Comparison of ENCODE assay signal across 1 cellular context in the genomic region with DNA sequence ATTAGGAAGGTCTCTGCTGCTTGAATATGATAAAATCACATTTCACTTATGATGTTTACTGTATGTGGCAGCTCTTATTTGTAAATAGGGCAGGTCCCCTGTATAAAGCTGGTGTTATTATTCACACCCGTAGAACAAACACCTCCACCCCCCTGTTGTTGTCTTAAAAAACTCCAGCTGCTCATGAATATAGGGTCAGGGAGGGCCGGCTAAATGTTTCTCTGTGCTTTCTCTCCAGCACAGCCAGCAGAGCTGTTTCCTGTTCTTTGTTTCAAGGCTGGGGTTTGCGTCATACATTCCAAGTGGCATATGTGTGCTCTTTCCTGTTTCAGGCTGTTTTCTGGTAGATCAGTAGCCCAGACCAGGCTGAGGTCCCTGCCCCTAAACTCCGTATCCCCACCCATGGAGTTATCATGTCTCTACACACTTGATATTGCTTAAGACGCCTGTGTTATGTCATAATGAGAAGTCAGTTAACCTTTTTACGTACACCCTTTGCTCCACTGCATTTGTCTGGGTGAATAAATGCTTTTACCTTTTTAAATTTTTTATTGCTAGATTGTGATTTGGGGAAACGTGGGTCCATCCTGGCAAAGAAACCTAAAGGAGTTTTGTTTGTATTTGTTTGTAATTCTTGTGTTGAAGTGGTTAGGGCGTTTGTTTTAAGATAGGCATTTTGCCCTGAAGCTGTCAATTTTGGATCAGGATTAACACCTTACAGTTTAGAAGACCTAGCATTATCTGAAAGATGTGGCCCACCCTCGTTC.
A peak's percentile ranks its signal among the peaks of the same experiment; 100 is the strongest.
TF ChIP-seq lines count a peak whose summit lies in the region.

No MANE protein-coding gene starts in this region.

TF ChIP-seq in K562, 482 proteins besides CTCF, POLR2A, EP300 and RAD21 (continued from another document and continues in another):
- TF ChIP-seq NCOA6 (IDR thresholded peaks at IDR 0.05) (0 out of 2 replicates have a peak, but pooled peaks have one; percentile 9), ELF2 (CRISPR knock-in tag; IDR thresholded peaks at IDR 0.05) (no peak), MBD2 (IDR thresholded peaks at IDR 0.05; ENCODE audit: borderline replicate concordance, low read depth) (peak; percentile 53; the same call in 1 of the 2 replicates), ZBTB7A (IDR thresholded peaks at IDR 0.05; ENCODE audit: borderline replicate concordance, control insufficient read depth, low read depth, low read length) (no peak), SMARCA5 (IDR thresholded peaks at IDR 0.05) (peak; percentile 20; the same call in 1 of the 2 replicates), ZNF121 (CRISPR knock-in tag; conservative IDR thresholded peaks at IDR 0.05) (no peak), SP1 (CRISPR knock-in tag; IDR thresholded peaks at IDR 0.05) (peak; percentile 85), ELF4 (CRISPR knock-in tag; IDR thresholded peaks at IDR 0.05) (0 out of 2 replicates have a peak, but pooled peaks have one; percentile 17), MEF2D (tag; conservative IDR thresholded peaks at IDR 0.05; ENCODE audit: low read depth) (no peak), HNRNPLL (IDR thresholded peaks at IDR 0.05; ENCODE audit: low read depth, low read length, poor library complexity, severe bottlenecking) (peak; percentile 25), JUNB (CRISPR knock-in tag; conservative IDR thresholded peaks at IDR 0.05) (no peak), FOXK2 (conservative IDR thresholded peaks at IDR 0.05 in 1 of 2, IDR thresholded peaks at IDR 0.05 in 1 of 2; ENCODE audit: low read depth in 2 of 2) (peak; percentile 84 to 89), MAZ (CRISPR knock-in tag; conservative IDR thresholded peaks at IDR 0.05 in 1 of 2, IDR thresholded peaks at IDR 0.05 in 1 of 2) (peak; percentile 62 to 66), SAFB2 (IDR thresholded peaks at IDR 0.05; ENCODE audit: borderline replicate concordance, low read depth, low read length, severe bottlenecking) (no peak), SIN3A (IDR thresholded peaks at IDR 0.05; ENCODE audit: borderline replicate concordance in 2 of 2, control insufficient read depth in 1 of 2, low read depth in 2 of 2, low read length in 2 of 2) (peak in 1 of 2 experiments; percentile 81; a peak in 1 of 4 replicates), TEAD4 (IDR thresholded peaks at IDR 0.05; ENCODE audit: low read length) (peak; percentile 94), TEAD4 (CRISPR knock-in tag; IDR thresholded peaks at IDR 0.05; ENCODE audit: borderline replicate concordance) (no peak), MTA1 (IDR thresholded peaks at IDR 0.05; ENCODE audit: borderline replicate concordance) (peak; percentile 41; the same call in 1 of the 2 replicates), SMARCB1 (IDR thresholded peaks at IDR 0.05; ENCODE audit: insufficient read length, low read depth) (peak; percentile 32), POLR2AphosphoS2 (IDR thresholded peaks at IDR 0.05; ENCODE audit: low read length) (peak; percentile 64; the same call in 1 of the 2 replicates), ZNF384 (IDR thresholded peaks at IDR 0.05; ENCODE audit: low read depth, low read length) (peak; percentile 38; the same call in 1 of the 2 replicates), ZNF316 (IDR thresholded peaks at IDR 0.05) (peak; percentile 16; the same call in 1 of the 2 replicates), DDX20 (tag; IDR thresholded peaks at IDR 0.05; ENCODE audit: low read depth) (peak; percentile 25; the same call in 1 of the 2 replicates), BRCA1 (IDR thresholded peaks at IDR 0.05) (no peak), BRCA1 (CRISPR knock-in tag; IDR thresholded peaks at IDR 0.05) (no peak), POLR2H (tag; IDR thresholded peaks at IDR 0.05; ENCODE audit: low read depth) (peak; percentile 65; the same call in 1 of the 2 replicates), KDM2B (CRISPR knock-in tag; IDR thresholded peaks at IDR 0.05) (no peak), ZNF274 (IDR thresholded peaks at IDR 0.05; ENCODE audit: borderline replicate concordance, low read depth, low read length) (no peak), CXXC5 (CRISPR knock-in tag; IDR thresholded peaks at IDR 0.05) (peak; percentile 82), ZNF143 (CRISPR knock-in tag; IDR thresholded peaks at IDR 0.05) (no peak), NBN (IDR thresholded peaks at IDR 0.05; ENCODE audit: low read depth) (peak; percentile 96), MYBL2 (IDR thresholded peaks at IDR 0.05; ENCODE audit: low read depth) (peak; percentile 43), MYBL2 (CRISPR knock-in tag; IDR thresholded peaks at IDR 0.05; ENCODE audit: borderline replicate concordance) (no peak), DACH1 (IDR thresholded peaks at IDR 0.05; ENCODE audit: partially characterized antibody) (peak; percentile 86), TCF3 (CRISPR knock-in tag; IDR thresholded peaks at IDR 0.05) (peak; percentile 91), NFIC (IDR thresholded peaks at IDR 0.05) (peak; percentile 78), CHD1 (IDR thresholded peaks at IDR 0.05; ENCODE audit: low read length) (no peak), ZNF239 (CRISPR knock-in tag; IDR thresholded peaks at IDR 0.05) (no peak), ETV1 (tag; conservative IDR thresholded peaks at IDR 0.05; ENCODE audit: low read depth) (peak; percentile 74), ARID1B (IDR thresholded peaks at IDR 0.05) (peak; percentile 95), JUN (IDR thresholded peaks at IDR 0.05; ENCODE audit: borderline replicate concordance, low read depth, low read length) (peak; percentile 82), JUN (CRISPR knock-in tag; IDR thresholded peaks at IDR 0.05; ENCODE audit: borderline replicate concordance) (0 out of 2 replicates have a peak, but pooled peaks have one; percentile 69), BDP1 (IDR thresholded peaks at IDR 0.05; ENCODE audit: insufficient read depth, insufficient read length) (no peak)
- TF ChIP-seq, protein P1, sequence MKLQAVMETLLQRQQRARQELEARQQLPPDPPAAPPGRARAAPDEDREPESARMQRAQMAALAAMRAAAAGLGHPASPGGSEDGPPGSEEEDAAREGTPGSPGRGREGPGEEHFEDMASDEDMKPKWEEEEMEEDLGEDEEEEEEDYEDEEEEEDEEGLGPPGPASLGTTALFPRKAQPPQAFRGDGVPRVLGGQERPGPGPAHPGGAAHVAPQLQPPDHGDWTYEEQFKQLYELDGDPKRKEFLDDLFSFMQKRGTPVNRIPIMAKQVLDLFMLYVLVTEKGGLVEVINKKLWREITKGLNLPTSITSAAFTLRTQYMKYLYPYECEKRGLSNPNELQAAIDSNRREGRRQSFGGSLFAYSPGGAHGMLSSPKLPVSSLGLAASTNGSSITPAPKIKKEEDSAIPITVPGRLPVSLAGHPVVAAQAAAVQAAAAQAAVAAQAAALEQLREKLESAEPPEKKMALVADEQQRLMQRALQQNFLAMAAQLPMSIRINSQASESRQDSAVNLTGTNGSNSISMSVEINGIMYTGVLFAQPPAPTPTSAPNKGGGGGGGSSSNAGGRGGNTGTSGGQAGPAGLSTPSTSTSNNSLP (IDR thresholded peaks at IDR 0.05; ENCODE audit: borderline replicate concordance, low read depth, low read length) = peak; percentile 73; the same call in 1 of the 2 replicates
- TF ChIP-seq, protein P2, sequence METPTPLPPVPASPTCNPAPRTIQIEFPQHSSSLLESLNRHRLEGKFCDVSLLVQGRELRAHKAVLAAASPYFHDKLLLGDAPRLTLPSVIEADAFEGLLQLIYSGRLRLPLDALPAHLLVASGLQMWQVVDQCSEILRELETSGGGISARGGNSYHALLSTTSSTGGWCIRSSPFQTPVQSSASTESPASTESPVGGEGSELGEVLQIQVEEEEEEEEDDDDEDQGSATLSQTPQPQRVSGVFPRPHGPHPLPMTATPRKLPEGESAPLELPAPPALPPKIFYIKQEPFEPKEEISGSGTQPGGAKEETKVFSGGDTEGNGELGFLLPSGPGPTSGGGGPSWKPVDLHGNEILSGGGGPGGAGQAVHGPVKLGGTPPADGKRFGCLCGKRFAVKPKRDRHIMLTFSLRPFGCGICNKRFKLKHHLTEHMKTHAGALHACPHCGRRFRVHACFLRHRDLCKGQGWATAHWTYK (CRISPR knock-in tag; IDR thresholded peaks at IDR 0.05) = 0 out of 2 replicates have a peak, but pooled peaks have one; percentile 59
- TF ChIP-seq, protein P3, sequence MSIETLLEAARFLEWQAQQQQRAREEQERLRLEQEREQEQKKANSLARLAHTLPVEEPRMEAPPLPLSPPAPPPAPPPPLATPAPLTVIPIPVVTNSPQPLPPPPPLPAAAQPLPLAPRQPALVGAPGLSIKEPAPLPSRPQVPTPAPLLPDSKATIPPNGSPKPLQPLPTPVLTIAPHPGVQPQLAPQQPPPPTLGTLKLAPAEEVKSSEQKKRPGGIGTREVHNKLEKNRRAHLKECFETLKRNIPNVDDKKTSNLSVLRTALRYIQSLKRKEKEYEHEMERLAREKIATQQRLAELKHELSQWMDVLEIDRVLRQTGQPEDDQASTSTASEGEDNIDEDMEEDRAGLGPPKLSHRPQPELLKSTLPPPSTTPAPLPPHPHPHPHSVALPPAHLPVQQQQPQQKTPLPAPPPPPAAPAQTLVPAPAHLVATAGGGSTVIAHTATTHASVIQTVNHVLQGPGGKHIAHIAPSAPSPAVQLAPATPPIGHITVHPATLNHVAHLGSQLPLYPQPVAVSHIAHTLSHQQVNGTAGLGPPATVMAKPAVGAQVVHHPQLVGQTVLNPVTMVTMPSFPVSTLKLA (conservative IDR thresholded peaks at IDR 0.05) = peak in 1 of 2 experiments; percentile 71
- TF ChIP-seq, protein P4, sequence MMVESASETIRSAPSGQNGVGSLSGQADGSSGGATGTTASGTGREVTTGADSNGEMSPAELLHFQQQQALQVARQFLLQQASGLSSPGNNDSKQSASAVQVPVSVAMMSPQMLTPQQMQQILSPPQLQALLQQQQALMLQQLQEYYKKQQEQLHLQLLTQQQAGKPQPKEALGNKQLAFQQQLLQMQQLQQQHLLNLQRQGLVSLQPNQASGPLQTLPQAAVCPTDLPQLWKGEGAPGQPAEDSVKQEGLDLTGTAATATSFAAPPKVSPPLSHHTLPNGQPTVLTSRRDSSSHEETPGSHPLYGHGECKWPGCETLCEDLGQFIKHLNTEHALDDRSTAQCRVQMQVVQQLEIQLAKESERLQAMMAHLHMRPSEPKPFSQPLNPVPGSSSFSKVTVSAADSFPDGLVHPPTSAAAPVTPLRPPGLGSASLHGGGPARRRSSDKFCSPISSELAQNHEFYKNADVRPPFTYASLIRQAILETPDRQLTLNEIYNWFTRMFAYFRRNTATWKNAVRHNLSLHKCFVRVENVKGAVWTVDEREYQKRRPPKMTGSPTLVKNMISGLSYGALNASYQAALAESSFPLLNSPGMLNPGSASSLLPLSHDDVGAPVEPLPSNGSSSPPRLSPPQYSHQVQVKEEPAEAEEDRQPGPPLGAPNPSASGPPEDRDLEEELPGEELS (CRISPR knock-in tag; IDR thresholded peaks at IDR 0.05; ENCODE audit: borderline replicate concordance) = no peak
- TF ChIP-seq, protein P5, sequence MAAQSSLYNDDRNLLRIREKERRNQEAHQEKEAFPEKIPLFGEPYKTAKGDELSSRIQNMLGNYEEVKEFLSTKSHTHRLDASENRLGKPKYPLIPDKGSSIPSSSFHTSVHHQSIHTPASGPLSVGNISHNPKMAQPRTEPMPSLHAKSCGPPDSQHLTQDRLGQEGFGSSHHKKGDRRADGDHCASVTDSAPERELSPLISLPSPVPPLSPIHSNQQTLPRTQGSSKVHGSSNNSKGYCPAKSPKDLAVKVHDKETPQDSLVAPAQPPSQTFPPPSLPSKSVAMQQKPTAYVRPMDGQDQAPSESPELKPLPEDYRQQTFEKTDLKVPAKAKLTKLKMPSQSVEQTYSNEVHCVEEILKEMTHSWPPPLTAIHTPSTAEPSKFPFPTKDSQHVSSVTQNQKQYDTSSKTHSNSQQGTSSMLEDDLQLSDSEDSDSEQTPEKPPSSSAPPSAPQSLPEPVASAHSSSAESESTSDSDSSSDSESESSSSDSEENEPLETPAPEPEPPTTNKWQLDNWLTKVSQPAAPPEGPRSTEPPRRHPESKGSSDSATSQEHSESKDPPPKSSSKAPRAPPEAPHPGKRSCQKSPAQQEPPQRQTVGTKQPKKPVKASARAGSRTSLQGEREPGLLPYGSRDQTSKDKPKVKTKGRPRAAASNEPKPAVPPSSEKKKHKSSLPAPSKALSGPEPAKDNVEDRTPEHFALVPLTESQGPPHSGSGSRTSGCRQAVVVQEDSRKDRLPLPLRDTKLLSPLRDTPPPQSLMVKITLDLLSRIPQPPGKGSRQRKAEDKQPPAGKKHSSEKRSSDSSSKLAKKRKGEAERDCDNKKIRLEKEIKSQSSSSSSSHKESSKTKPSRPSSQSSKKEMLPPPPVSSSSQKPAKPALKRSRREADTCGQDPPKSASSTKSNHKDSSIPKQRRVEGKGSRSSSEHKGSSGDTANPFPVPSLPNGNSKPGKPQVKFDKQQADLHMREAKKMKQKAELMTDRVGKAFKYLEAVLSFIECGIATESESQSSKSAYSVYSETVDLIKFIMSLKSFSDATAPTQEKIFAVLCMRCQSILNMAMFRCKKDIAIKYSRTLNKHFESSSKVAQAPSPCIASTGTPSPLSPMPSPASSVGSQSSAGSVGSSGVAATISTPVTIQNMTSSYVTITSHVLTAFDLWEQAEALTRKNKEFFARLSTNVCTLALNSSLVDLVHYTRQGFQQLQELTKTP (IDR thresholded peaks at IDR 0.05; ENCODE audit: low read depth in 1 of 2, partially characterized antibody in 2 of 2) = peak; percentile 65 to 86
- TF ChIP-seq, protein P6, sequence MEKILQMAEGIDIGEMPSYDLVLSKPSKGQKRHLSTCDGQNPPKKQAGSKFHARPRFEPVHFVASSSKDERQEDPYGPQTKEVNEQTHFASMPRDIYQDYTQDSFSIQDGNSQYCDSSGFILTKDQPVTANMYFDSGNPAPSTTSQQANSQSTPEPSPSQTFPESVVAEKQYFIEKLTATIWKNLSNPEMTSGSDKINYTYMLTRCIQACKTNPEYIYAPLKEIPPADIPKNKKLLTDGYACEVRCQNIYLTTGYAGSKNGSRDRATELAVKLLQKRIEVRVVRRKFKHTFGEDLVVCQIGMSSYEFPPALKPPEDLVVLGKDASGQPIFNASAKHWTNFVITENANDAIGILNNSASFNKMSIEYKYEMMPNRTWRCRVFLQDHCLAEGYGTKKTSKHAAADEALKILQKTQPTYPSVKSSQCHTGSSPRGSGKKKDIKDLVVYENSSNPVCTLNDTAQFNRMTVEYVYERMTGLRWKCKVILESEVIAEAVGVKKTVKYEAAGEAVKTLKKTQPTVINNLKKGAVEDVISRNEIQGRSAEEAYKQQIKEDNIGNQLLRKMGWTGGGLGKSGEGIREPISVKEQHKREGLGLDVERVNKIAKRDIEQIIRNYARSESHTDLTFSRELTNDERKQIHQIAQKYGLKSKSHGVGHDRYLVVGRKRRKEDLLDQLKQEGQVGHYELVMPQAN (IDR thresholded peaks at IDR 0.05; ENCODE audit: borderline replicate concordance) = 0 out of 2 replicates have a peak, but pooled peaks have one; percentile 37
- TF ChIP-seq, protein P7, sequence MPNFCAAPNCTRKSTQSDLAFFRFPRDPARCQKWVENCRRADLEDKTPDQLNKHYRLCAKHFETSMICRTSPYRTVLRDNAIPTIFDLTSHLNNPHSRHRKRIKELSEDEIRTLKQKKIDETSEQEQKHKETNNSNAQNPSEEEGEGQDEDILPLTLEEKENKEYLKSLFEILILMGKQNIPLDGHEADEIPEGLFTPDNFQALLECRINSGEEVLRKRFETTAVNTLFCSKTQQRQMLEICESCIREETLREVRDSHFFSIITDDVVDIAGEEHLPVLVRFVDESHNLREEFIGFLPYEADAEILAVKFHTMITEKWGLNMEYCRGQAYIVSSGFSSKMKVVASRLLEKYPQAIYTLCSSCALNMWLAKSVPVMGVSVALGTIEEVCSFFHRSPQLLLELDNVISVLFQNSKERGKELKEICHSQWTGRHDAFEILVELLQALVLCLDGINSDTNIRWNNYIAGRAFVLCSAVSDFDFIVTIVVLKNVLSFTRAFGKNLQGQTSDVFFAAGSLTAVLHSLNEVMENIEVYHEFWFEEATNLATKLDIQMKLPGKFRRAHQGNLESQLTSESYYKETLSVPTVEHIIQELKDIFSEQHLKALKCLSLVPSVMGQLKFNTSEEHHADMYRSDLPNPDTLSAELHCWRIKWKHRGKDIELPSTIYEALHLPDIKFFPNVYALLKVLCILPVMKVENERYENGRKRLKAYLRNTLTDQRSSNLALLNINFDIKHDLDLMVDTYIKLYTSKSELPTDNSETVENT (CRISPR knock-in tag; IDR thresholded peaks at IDR 0.05) = 0 out of 2 replicates have a peak, but pooled peaks have one; percentile 9
